In the genomic region with DNA sequence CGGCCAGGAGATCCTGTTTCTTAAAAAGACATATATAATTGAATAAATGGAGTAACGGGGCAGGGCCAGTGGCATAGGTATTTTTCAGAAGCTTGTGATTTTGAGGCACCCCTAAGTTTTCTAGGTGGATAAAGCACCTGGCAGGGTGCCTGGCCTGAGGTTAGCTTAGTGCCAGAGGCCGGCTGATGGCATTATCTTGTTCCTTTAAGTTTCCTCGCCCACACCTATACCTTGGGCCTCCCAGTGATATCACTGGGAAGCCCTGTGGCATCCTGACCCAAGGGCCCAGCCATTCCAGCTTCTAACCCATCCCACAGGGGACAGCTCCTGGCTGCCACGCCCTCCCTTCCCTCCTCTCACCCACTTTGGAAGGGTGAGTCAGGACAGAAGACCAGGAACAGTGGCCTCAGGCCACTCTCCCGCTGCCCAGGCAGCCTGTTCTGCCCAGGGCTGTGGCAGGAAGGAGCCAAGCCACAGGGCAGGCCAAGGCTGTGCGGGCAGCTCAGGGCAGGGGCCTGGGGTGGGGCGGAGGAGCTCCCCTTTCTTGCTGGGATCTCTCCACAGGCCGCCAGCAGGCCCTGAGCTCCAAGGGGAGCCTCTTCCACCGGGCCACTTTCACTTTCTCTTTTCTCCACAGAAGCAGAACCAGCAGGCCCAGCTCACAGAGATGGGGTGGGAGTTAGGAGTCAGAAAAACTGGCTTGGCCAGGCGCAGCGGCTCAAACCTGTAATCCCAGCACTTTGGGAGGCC, we compare ENCODE assay signal across 8 cellular contexts.
DNase-seq lines count a peak whose midpoint lies in the region; ATAC-seq, FAIRE-seq and TF ChIP-seq lines count a peak whose summit lies in the region.

No MANE protein-coding gene starts in this region.

- WGBS in A549 (ENCODE audit: missing lambda C conversion rate), result 18% methylated on average over 9 of the region's 12 CpGs
- WGBS in K562 (ENCODE audit: insufficient coverage, low coverage, missing lambda C conversion rate), result 61% methylated on average over 7 of the region's 12 CpGs

- no peaks in the 10 kb centered on the region for H4K20me1 ChIP-seq in GM23338 (replicated peaks; ENCODE audit: insufficient read depth)
- no peaks in the 10 kb centered on the region for H4K20me1 ChIP-seq in K562 (replicated peaks; ENCODE audit: control insufficient read depth, insufficient read depth, low read length)

- H3K4me3 Mint-ChIP-seq in GM23338 (no peak overlapping the region), immature natural killer cell (peak overlapping the region; percentile 53 to 65 (median 60))

- H3K27ac ChIP-seq in A549, result peak overlapping the region; percentile 96 to 100
- no peak overlapping the region for H3K27ac ChIP-seq in GM23338 (ENCODE audit: low read depth)
- H3K27ac ChIP-seq in SK-N-MC, result 0 out of 2 replicates have a peak overlapping the region, but pooled peaks have one; percentile 11
- H3K27ac ChIP-seq in K562 (ENCODE audit: extremely low read depth, low read depth, low read length), result peak overlapping the region; percentile 45; the same call in 1 of the 3 replicates

- peaks cover 31% of the 10 kb centered on the region for H3F3A ChIP-seq in GM23338 (replicated peaks; ENCODE audit: low read depth)

- H3K4me3 ChIP-seq in A549 (peak overlapping the region; percentile 16), GM23338 (no peak overlapping the region), SK-N-MC (no peak overlapping the region), K562 (no peak overlapping the region)

- H3K9me3 Mint-ChIP-seq in GM23338 (no peaks in the 10 kb centered on the region; the same call in 1 of the 3 replicates), immature natural killer cell (no peaks in the 10 kb centered on the region)

- H2AFZ ChIP-seq in GM23338 (peak overlapping the region; percentile 59), K562 (ENCODE audit: low read depth, low read length) (peak overlapping the region; percentile 89)

- BruUV-seq in K562 (replicated peaks; lab: Mats Ljungman, UMichigan), result no TSS peak

- in situ Hi-C loops in K562 (cut with MboI), result no loop called here

- H3K27me3 ChIP-seq in GM23338 (ENCODE audit: insufficient read depth) (no peaks in the 10 kb centered on the region), K562 (ENCODE audit: control insufficient read depth in 2 of 2, insufficient read depth in 2 of 2, low read length in 2 of 2) (no peaks in the 10 kb centered on the region)

- CTCF ChIA-PET in A549 (lab: Yijun Ruan, JAX) (interaction anchor here (0.8 to 39.5 kb wide), 7 partner anchors 10 to 118 kb away, joined by 3 to 678 read pairs (median 8); no protein-coding TSS in a partner anchor), K562 (lab: Yijun Ruan, JAX; ENCODE audit: low intra/inter-chr PET ratio) (no interaction called here)

- peak overlapping the region; percentile 26 for H3K9ac ChIP-seq in SK-N-MC (ENCODE audit: insufficient read length)
- peak overlapping the region; percentile 53 to 85; a peak in 3 of 4 replicates for H3K9ac ChIP-seq in K562 (ENCODE audit: insufficient read depth in 1 of 2, low read depth in 2 of 2, low read length in 2 of 2)

- TF ChIP-seq RAD21 in A549 (conservative IDR thresholded peaks at IDR 0.05 in 1 of 2, IDR thresholded peaks at IDR 0.05 in 1 of 2), result peak in 1 of 2 experiments; percentile 23; a peak in 2 of 5 replicates
- TF ChIP-seq RAD21 in K562 (CRISPR knock-in tag; conservative IDR thresholded peaks at IDR 0.05 in 1 of 2, IDR thresholded peaks at IDR 0.05 in 1 of 2), result no peak

- POLR2A ChIA-PET in A549 (lab: Yijun Ruan, JAX) (interaction anchor here (0.7 to 5.3 kb wide), 11 partner anchors 8 to 368 kb away, joined by 3 to 63 read pairs (median 5); a partner anchor contains a TSS), K562 (lab: Yijun Ruan, JAX) (interaction anchor here (0.7 to 1.5 kb wide), 3 partner anchors 8 to 44 kb away, joined by 3 to 6 read pairs (median 4); no protein-coding TSS in a partner anchor)

- H3K27me3 Mint-ChIP-seq in GM23338 (ENCODE audit: insufficient read depth, low read depth, poor library complexity) (peaks cover 14% of the 10 kb centered on the region), immature natural killer cell (ENCODE audit: low read depth in 3 of 3) (peaks cover 4 to 27% (median 11%) of the 10 kb centered on the region in 3 donors)

- peaks cover 91% of the 10 kb centered on the region for H3K4me1 ChIP-seq in A549
- H3K4me1 ChIP-seq in GM23338 (ENCODE audit: insufficient read depth), result peaks cover 49% of the 10 kb centered on the region
- H3K4me1 ChIP-seq in K562 (replicated peaks in 1 of 2; ENCODE audit: control insufficient read depth in 2 of 2, insufficient read depth in 2 of 2, low read length in 2 of 2), result peaks cover 36 to 45% of the 10 kb centered on the region in 2 experiments

- H3K4me1 Mint-ChIP-seq in GM23338 (peaks cover 58% of the 10 kb centered on the region), immature natural killer cell (peaks cover 52 to 54% of the 10 kb centered on the region in 2 donors)

- ATAC-seq in A549 (peak; percentile 46 to 72), GM23338 (peak; percentile 12), K562 (no peak; the same call in 2 of the 3 replicates), GM18873 (IDR thresholded peaks at IDR 0.05; ENCODE audit: low FRiP score, unreplicated experiment) (no peak)

- intact Hi-C loops in K562 (cut with micrococcal nuclease), result no loop called here

- TF ChIP-seq CTCF in A549 (IDR thresholded peaks at IDR 0.05) (no peak), GM23338 (conservative IDR thresholded peaks at IDR 0.05; ENCODE audit: low read depth in 2 of 2) (no peak), K562 (IDR thresholded peaks at IDR 0.05 in 2 of 3, conservative IDR thresholded peaks at IDR 0.05 in 1 of 3; ENCODE audit: insufficient read depth in 2 of 3, low read depth in 1 of 3, low read length in 3 of 3) (no peak)

- H3K79me2 ChIP-seq in GM23338 (replicated peaks; ENCODE audit: insufficient read depth), result no peaks in the 10 kb centered on the region
- H3K79me2 ChIP-seq in K562 (ENCODE audit: control insufficient read depth, insufficient read depth, low read length), result no peaks in the 10 kb centered on the region

- H3K27ac Mint-ChIP-seq in GM23338 (peak overlapping the region; percentile 40; the same call in 1 of the 2 replicates), immature natural killer cell (peak overlapping the region; percentile 29 to 93 (median 88))

- H3K9me2 ChIP-seq in GM23338 (ENCODE audit: insufficient read depth), result no peaks in the 10 kb centered on the region

- no peaks in the 10 kb centered on the region for H3K9me3 ChIP-seq in A549
- no peaks in the 10 kb centered on the region for H3K9me3 ChIP-seq in SK-N-MC (ENCODE audit: low read depth, low read length)
- no peaks in the 10 kb centered on the region for H3K9me3 ChIP-seq in K562 (replicated peaks; ENCODE audit: control insufficient read depth, insufficient read depth, low read depth, low read length)

- H3K36me3 Mint-ChIP-seq in GM23338 (ENCODE audit: low read depth) (no peaks in the 10 kb centered on the region; the same call in 2 of the 3 replicates), immature natural killer cell (no peaks in the 10 kb centered on the region)

- no peak for TF ChIP-seq EP300 in A549 (IDR thresholded peaks at IDR 0.05)
- no peak for TF ChIP-seq EP300 in K562 (IDR thresholded peaks at IDR 0.05; ENCODE audit: low read length)

- DNase-seq in A549 (ENCODE audit: low read depth in 1 of 2, low spot score in 1 of 2) (peak; percentile 87 to 90), GM23338 (ENCODE audit: low spot score) (peak; percentile 43), SK-N-MC (ENCODE audit: low read depth, low spot score) (no peak), K562 (ENCODE audit: extremely low read depth in 1 of 4, low spot score in 3 of 4) (peak in 1 of 4 experiments; percentile 20), immature natural killer cell (peak; percentile 62 to 68 (median 63)), NCI-H524 treated with DMSO at 0.1 percent for 48 hours (lab: John Stamatoyannopoulos, UW) (no peak)
- peak; percentile 38 to 55 for DNase-seq in stimulated activated CD4-positive, alpha-beta T cell treated with anti-CD3 and anti-CD28 coated beads, Interleukin-2, amount 100 ng/mL, for 24 hours

- peak; percentile 62 for TF ChIP-seq POLR2A in A549 (IDR thresholded peaks at IDR 0.05; ENCODE audit: low read length)
- no peak for TF ChIP-seq POLR2A in K562 (conservative IDR thresholded peaks at IDR 0.05)

- peak; percentile 51 for FAIRE-seq in A549 (lab: Jason Lieb, UNC)
- FAIRE-seq in K562 (lab: Jason Lieb, UNC), result no peak

- H3K4me2 ChIP-seq in A549 (peak overlapping the region; percentile 91), GM23338 (no peak overlapping the region), K562 (ENCODE audit: insufficient read depth, low read length) (peak overlapping the region; percentile 46; the same call in 1 of the 2 replicates)

- no peaks in the 10 kb centered on the region for H3K9me1 ChIP-seq in K562 (ENCODE audit: control insufficient read depth, insufficient read depth, low read length)

- H3K36me3 ChIP-seq in GM23338 (ENCODE audit: insufficient read depth) (no peaks in the 10 kb centered on the region), SK-N-MC (ENCODE audit: insufficient read depth, low read length) (no peaks in the 10 kb centered on the region), K562 (ENCODE audit: control insufficient read depth, insufficient read depth, low read length) (no peaks in the 10 kb centered on the region)

TF ChIP-seq in A549, 52 proteins besides CTCF, POLR2A, EP300 and RAD21 (continues in another document):
- TF ChIP-seq SMC3 (IDR thresholded peaks at IDR 0.05), result peak; percentile 20; the same call in 1 of the 3 replicates
- TF ChIP-seq HOXB5 (CRISPR knock-in tag; IDR thresholded peaks at IDR 0.05), result peak; percentile 7; the same call in 1 of the 2 replicates
- TF ChIP-seq, protein P1, sequence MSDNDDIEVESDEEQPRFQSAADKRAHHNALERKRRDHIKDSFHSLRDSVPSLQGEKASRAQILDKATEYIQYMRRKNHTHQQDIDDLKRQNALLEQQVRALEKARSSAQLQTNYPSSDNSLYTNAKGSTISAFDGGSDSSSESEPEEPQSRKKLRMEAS (IDR thresholded peaks at IDR 0.05), result peak; percentile 55

TF ChIP-seq in GM23338, 12 proteins besides CTCF, POLR2A, EP300 and RAD21 (continues in another document):
- TF ChIP-seq JUNB (IDR thresholded peaks at IDR 0.05; ENCODE audit: unreplicated experiment), result no peak
- TF ChIP-seq EZH2 (IDR thresholded peaks at IDR 0.05; ENCODE audit: low read depth, unreplicated experiment), result no peak

TF ChIP-seq in K562, 482 proteins besides CTCF, POLR2A, EP300 and RAD21 (continues in another document):
- TF ChIP-seq BACH1 (tag; IDR thresholded peaks at IDR 0.05) (no peak), ZNF444 (CRISPR knock-in tag; IDR thresholded peaks at IDR 0.05) (no peak), NFXL1 (CRISPR knock-in tag; IDR thresholded peaks at IDR 0.05) (no peak), SMARCE1 (IDR thresholded peaks at IDR 0.05) (peak; percentile 14; the same call in 1 of the 2 replicates), NCOA6 (IDR thresholded peaks at IDR 0.05) (no peak), TRIM24 (IDR thresholded peaks at IDR 0.05) (no peak), MCM3 (IDR thresholded peaks at IDR 0.05) (no peak)
- TF ChIP-seq, protein P2, sequence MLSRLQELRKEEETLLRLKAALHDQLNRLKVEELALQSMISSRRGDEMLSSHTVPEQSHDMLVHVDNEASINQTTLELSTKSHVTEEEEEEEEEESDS (CRISPR knock-in tag; IDR thresholded peaks at IDR 0.05), result no peak

Comparison
In these comparisons a context has a peak if more than half of its experiments do, and no peak if none do; other contexts are left out.
1. ATAC-seq: peak in A549 (2 of 2) and GM23338 (single experiment); none in K562 (single experiment) and GM18873 (single experiment).
2. DNase-seq: peak in A549 (2 of 2), GM23338 (single experiment), immature natural killer cell (3 of 3) and stimulated activated CD4-positive, alpha-beta T cell treated with anti-CD3 and anti-CD28 coated beads, Interleukin-2, amount 100 ng/mL, for 24 hours (2 of 2); none in SK-N-MC (single experiment) and NCI-H524 treated with DMSO at 0.1 percent for 48 hours (single experiment).